ENCODE assay signal across 21 cellular contexts in genomic region chr2:25529034-25529433, GRCh38.
DNase-seq lines count a peak whose midpoint lies in the region; FAIRE-seq lines count a peak whose summit lies in the region.
"Had no signal": no experiment of that assay in that cellular context is flagged by ENCODE, and none has a peak within 500 bp of the region (broad histone marks: within the 10 kb centered on the region; RNA-seq: fewer than 3 reads in every experiment).

No MANE protein-coding gene starts in this region.

- peak; percentile 53 for DNase-seq in COLO829 (ENCODE audit: low spot score)
- peak; percentile 70 for DNase-seq in NCI-H526 treated with DMSO at 0.1 percent for 48 hours (lab: John Stamatoyannopoulos, UW)
- DNase-seq in frontal cortex (ENCODE audit: low spot score in 2 of 2), result peak in 1 of 2 donors; percentile 35
- DNase-seq in putamen (ENCODE audit: low spot score), result peak; percentile 64
- DNase-seq in stimulated activated CD4-positive, alpha-beta T cell treated with anti-CD3 and anti-CD28 coated beads, Interleukin-2, amount 100 ng/mL, for 24 hours, result no peak
- no peak for DNase-seq in activated CD4-positive, CD25-positive, alpha-beta regulatory T cell treated with anti-CD3 and anti-CD28 coated beads, Interleukin-2, amount 50 U/mL, for 72 hours
- DNase-seq in dedifferentiated amniotic fluid mesenchymal stem cell (ENCODE audit: extremely low spot score), result no peak
- DNase-seq: DMS53, GDM1, IMR-90, NCI-H1417 treated with DMSO at 0.1 percent for 48 hours, NCI-H187, NCI-H2107, NCI-H748 treated with DMSO at 0.1 percent for 48 hours, PC-9, SHP77 treated with DMSO at 0.1 percent for 48 hours, SK-N-SH had no signal

- FAIRE-seq in frontal cortex (lab: Jason Lieb, UNC), result peak; percentile 34
- FAIRE-seq: A204.1, D721Med, GM18507, H1 had no signal

Comparison
In these comparisons a context has a peak if more than half of its experiments do, and no peak if none do; other contexts are left out.
1. DNase-seq: peak in COLO829 (single experiment), NCI-H526 treated with DMSO at 0.1 percent for 48 hours (single experiment) and putamen (single experiment); none in stimulated activated CD4-positive, alpha-beta T cell treated with anti-CD3 and anti-CD28 coated beads, Interleukin-2, amount 100 ng/mL, for 24 hours (0 of 2), activated CD4-positive, CD25-positive, alpha-beta regulatory T cell treated with anti-CD3 and anti-CD28 coated beads, Interleukin-2, amount 50 U/mL, for 72 hours (single experiment) and dedifferentiated amniotic fluid mesenchymal stem cell (single experiment).